ENCODE assay signal across 13 cellular contexts in the genomic region with DNA sequence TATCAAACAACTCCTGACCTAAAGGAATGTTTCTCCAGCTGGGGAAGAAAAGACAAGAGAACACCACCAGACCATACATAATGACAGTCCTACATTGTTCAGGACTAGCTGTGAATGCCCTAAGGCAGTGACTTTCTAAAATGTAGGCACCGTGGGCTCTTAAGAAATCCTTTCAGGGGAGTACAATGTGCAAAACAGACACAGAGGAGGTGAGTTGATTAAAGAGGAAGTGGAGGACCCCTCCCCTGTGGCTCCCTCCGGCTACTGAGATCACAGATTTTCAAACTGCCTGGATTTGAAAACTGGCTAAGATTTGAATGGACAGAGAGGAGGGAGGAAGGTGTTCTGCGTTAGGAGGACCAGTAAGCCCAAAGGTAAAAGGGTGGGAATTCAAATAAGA.
DNase-seq lines count a peak whose midpoint lies in the region; ATAC-seq, FAIRE-seq and TF ChIP-seq lines count a peak whose summit lies in the region.
"Had no signal": no experiment of that assay in that cellular context is flagged by ENCODE, and none has a peak within 500 bp of the region (broad histone marks: within the 10 kb centered on the region; RNA-seq: fewer than 3 reads in every experiment).

No MANE protein-coding gene starts in this region.

- H3K36me3 ChIP-seq in GM23338 (ENCODE audit: insufficient read depth): 0 out of 2 replicates have a peak, but pooled peaks cover 5% of the 10 kb centered on the region
- H3K36me3 ChIP-seq in K562 (ENCODE audit: control insufficient read depth, insufficient read depth, low read length): no peaks in the 10 kb centered on the region
- H3K36me3 ChIP-seq in mesendoderm (ENCODE audit: control insufficient read depth, insufficient read depth, low read length): no peaks in the 10 kb centered on the region
- no peaks in the 10 kb centered on the region for H3K36me3 ChIP-seq in PC-9 (ENCODE audit: low read depth)

- no peak overlapping the region for H3K4me3 ChIP-seq in GM23338
- H3K4me3 ChIP-seq in K562: no peak overlapping the region
- no peak overlapping the region for H3K4me3 ChIP-seq in mesendoderm (ENCODE audit: low read length)
- H3K4me3 ChIP-seq in PC-9: no peak overlapping the region

- in situ Hi-C loops in K562 (cut with MboI): no loop called here

- H2BK5ac ChIP-seq in mesendoderm (ENCODE audit: low read length): no peak overlapping the region

- no peaks in the 10 kb centered on the region for H3K27me3 Mint-ChIP-seq in GM23338 (ENCODE audit: insufficient read depth, low read depth, poor library complexity)

- no peaks in the 10 kb centered on the region for H3K27me3 ChIP-seq in GM23338 (ENCODE audit: insufficient read depth)
- peaks cover 0 to 12% of the 10 kb centered on the region in 2 experiments; a peak in 2 of 5 replicates for H3K27me3 ChIP-seq in K562 (ENCODE audit: control insufficient read depth in 2 of 2, insufficient read depth in 2 of 2, low read length in 2 of 2)
- H3K27me3 ChIP-seq in mesendoderm (ENCODE audit: insufficient read depth, low read length, poor library complexity): no peaks in the 10 kb centered on the region
- no peaks in the 10 kb centered on the region for H3K27me3 ChIP-seq in PC-9 (ENCODE audit: insufficient read depth, low read depth)

- no peak overlapping the region for H3K4ac ChIP-seq in mesendoderm (ENCODE audit: low read depth, low read length)

- no peak overlapping the region for H4K5ac ChIP-seq in mesendoderm (ENCODE audit: low read length)

- H3K9me2 ChIP-seq in GM23338 (ENCODE audit: insufficient read depth): no peaks in the 10 kb centered on the region
- H3K9me2 ChIP-seq in PC-9 (ENCODE audit: insufficient read depth): no peaks in the 10 kb centered on the region

- H2AFZ ChIP-seq in GM23338: no peak overlapping the region
- no peak overlapping the region for H2AFZ ChIP-seq in K562 (ENCODE audit: low read depth, low read length)
- no peak overlapping the region for H2AFZ ChIP-seq in PC-9

- TF ChIP-seq EP300 in K562 (IDR thresholded peaks at IDR 0.05; ENCODE audit: low read length): no peak

- no peak overlapping the region for H3K18ac ChIP-seq in mesendoderm (ENCODE audit: low read length)

- no peaks in the 10 kb centered on the region for H3K79me1 ChIP-seq in mesendoderm (ENCODE audit: low read length)

- H2AK5ac ChIP-seq in mesendoderm (ENCODE audit: low read length): no peak overlapping the region

- no peaks in the 10 kb centered on the region for H3K79me2 ChIP-seq in GM23338 (replicated peaks; ENCODE audit: insufficient read depth)
- no peaks in the 10 kb centered on the region for H3K79me2 ChIP-seq in K562 (ENCODE audit: control insufficient read depth, insufficient read depth, low read length)
- H3K79me2 ChIP-seq in mesendoderm (ENCODE audit: control insufficient read depth, insufficient read depth, low read length): no peaks in the 10 kb centered on the region
- H3K79me2 ChIP-seq in PC-9 (ENCODE audit: low read depth): no peaks in the 10 kb centered on the region

- no peaks in the 10 kb centered on the region; the same call in 2 of the 3 replicates for H3K9me3 Mint-ChIP-seq in GM23338
- H3K9me3 Mint-ChIP-seq: CD14-positive monocyte; CD8-positive, alpha-beta memory T cell had no signal

- BruUV-seq in K562 (replicated peaks; lab: Mats Ljungman, UMichigan) (no TSS peak), PC-9 (replicated peaks; lab: Mats Ljungman, UMichigan) (no TSS peak)

- H2BK120ac ChIP-seq in mesendoderm (ENCODE audit: low read depth, low read length): no peak overlapping the region

- TF ChIP-seq POLR2A in K562 (conservative IDR thresholded peaks at IDR 0.05): no peak

- no peak overlapping the region for H3K56ac ChIP-seq in mesendoderm (ENCODE audit: low read length)

- no peak overlapping the region for H4K8ac ChIP-seq in mesendoderm (ENCODE audit: low read depth, low read length)

- H3K27ac Mint-ChIP-seq in GM23338: peak overlapping the region; percentile 16; the same call in 1 of the 2 replicates
- H3K27ac Mint-ChIP-seq: CD14-positive monocyte; CD8-positive, alpha-beta memory T cell had no signal

- no peak for TF ChIP-seq RAD21 in K562 (CRISPR knock-in tag; conservative IDR thresholded peaks at IDR 0.05 in 1 of 2, IDR thresholded peaks at IDR 0.05 in 1 of 2)

- no peak overlapping the region for H3K23ac ChIP-seq in mesendoderm (ENCODE audit: low read length)

- DNase-seq in GM23338 (ENCODE audit: low spot score) (no peak), K562 (ENCODE audit: extremely low read depth in 1 of 4, low spot score in 3 of 4) (no peak), mesendoderm (peak; percentile 27), head of caudate nucleus (no peak), RWPE1 (ENCODE audit: low spot score) (no peak), cardiac septum (ENCODE audit: low spot score) (no peak), PC-9 (no peak)
- DNase-seq: Caco-2; CD8-positive, alpha-beta memory T cell; DND-41 had no signal

- FAIRE-seq in K562 (lab: Jason Lieb, UNC): no peak
- FAIRE-seq: A204.1 had no signal

- peaks cover 19% of the 10 kb centered on the region; the same call in 2 of the 3 replicates for H3K36me3 Mint-ChIP-seq in GM23338 (ENCODE audit: low read depth)
- H3K36me3 Mint-ChIP-seq: CD14-positive monocyte; CD8-positive, alpha-beta memory T cell had no signal

- no peak overlapping the region for H3K4me2 ChIP-seq in GM23338
- H3K4me2 ChIP-seq in K562 (ENCODE audit: insufficient read depth, low read length): no peak overlapping the region
- no peak overlapping the region for H3K4me2 ChIP-seq in mesendoderm (ENCODE audit: low read length)
- no peak overlapping the region for H3K4me2 ChIP-seq in PC-9

- no peak overlapping the region for H2BK15ac ChIP-seq in mesendoderm (replicated peaks; ENCODE audit: low read depth)

- H3K4me1 ChIP-seq in GM23338 (ENCODE audit: insufficient read depth): no peaks in the 10 kb centered on the region
- H3K4me1 ChIP-seq in K562 (replicated peaks in 1 of 2; ENCODE audit: control insufficient read depth in 2 of 2, insufficient read depth in 2 of 2, low read length in 2 of 2): peaks cover 0 to 6% of the 10 kb centered on the region in 2 experiments; a peak in 1 of 5 replicates
- no peaks in the 10 kb centered on the region for H3K4me1 ChIP-seq in mesendoderm (ENCODE audit: control insufficient read depth, low read depth, low read length)
- no peaks in the 10 kb centered on the region for H3K4me1 ChIP-seq in PC-9 (replicated peaks; ENCODE audit: insufficient read depth)
- H3K4me1 ChIP-seq: Caco-2 had no signal

- no peak overlapping the region for H3K4me3 Mint-ChIP-seq in GM23338
- H3K4me3 Mint-ChIP-seq: CD14-positive monocyte; CD8-positive, alpha-beta memory T cell had no signal

- H3K9me1 ChIP-seq in K562 (ENCODE audit: control insufficient read depth, insufficient read depth, low read length): no peaks in the 10 kb centered on the region

- no peak for ATAC-seq in GM23338
- ATAC-seq in K562: no peak
- ATAC-seq: HCT116 had no signal

- no peak overlapping the region for H3K9ac ChIP-seq in K562 (ENCODE audit: insufficient read depth in 1 of 2, low read depth in 2 of 2, low read length in 2 of 2)
- no peak overlapping the region for H3K9ac ChIP-seq in mesendoderm (ENCODE audit: low read length)

- H3K9me3 ChIP-seq in K562 (replicated peaks; ENCODE audit: control insufficient read depth, insufficient read depth, low read depth, low read length) (no peaks in the 10 kb centered on the region), PC-9 (ENCODE audit: insufficient read depth, low read depth) (no peaks in the 10 kb centered on the region)
- H3K9me3 ChIP-seq: Caco-2 had no signal

- POLR2A ChIA-PET in K562 (lab: Yijun Ruan, JAX): interaction anchor here (1.2 kb wide), 1 partner anchor 25 kb away, joined by 4 read pairs; no protein-coding TSS in a partner anchor
- POLR2A ChIA-PET in RWPE1 (lab: Yijun Ruan, JAX; ENCODE audit: low non-redundant PET): no interaction called here
- POLR2A ChIA-PET in PC-9 (lab: Charles Lee; ENCODE audit: unreplicated experiment): interaction anchor here (0.6 kb wide), 1 partner anchor 812 kb away, joined by 5 read pairs; no protein-coding TSS in a partner anchor

- intact Hi-C loops in K562 (cut with micrococcal nuclease): no loop called here
- intact Hi-C loops in head of caudate nucleus (cut with DNase I): no loop called here
- intact Hi-C loops in cardiac septum (cut with DNase I): no loop called here
- intact Hi-C loops in PC-9 (cut with micrococcal nuclease; ENCODE audit: unreplicated experiment): no loop called here

- WGBS in K562 (ENCODE audit: insufficient coverage, low coverage, missing lambda C conversion rate): 7% methylated on average over 3 of the region's 3 CpGs
- WGBS in mesendoderm (ENCODE audit: extremely low coverage, insufficient coverage, low lambda C conversion rate): no CpG with 5 or more reads among the region's 3 CpGs

- no peak for TF ChIP-seq CTCF in GM23338 (conservative IDR thresholded peaks at IDR 0.05; ENCODE audit: low read depth in 2 of 2)
- no peak for TF ChIP-seq CTCF in K562 (IDR thresholded peaks at IDR 0.05 in 2 of 3, conservative IDR thresholded peaks at IDR 0.05 in 1 of 3; ENCODE audit: insufficient read depth in 2 of 3, low read depth in 1 of 3, low read length in 3 of 3)
- TF ChIP-seq CTCF in RWPE1 (conservative IDR thresholded peaks at IDR 0.05; ENCODE audit: low read depth): no peak
- no peak for TF ChIP-seq CTCF in PC-9 (conservative IDR thresholded peaks at IDR 0.05)

- CTCF ChIA-PET in K562 (lab: Yijun Ruan, JAX; ENCODE audit: low intra/inter-chr PET ratio) (no interaction called here), RWPE1 (lab: Yijun Ruan, JAX) (no interaction called here), PC-9 (lab: Charles Lee) (no interaction called here)

- no peaks in the 10 kb centered on the region for H4K20me1 ChIP-seq in GM23338 (replicated peaks; ENCODE audit: insufficient read depth)
- H4K20me1 ChIP-seq in K562 (replicated peaks; ENCODE audit: control insufficient read depth, insufficient read depth, low read length): no peaks in the 10 kb centered on the region
- H4K20me1 ChIP-seq in PC-9 (ENCODE audit: insufficient read depth): no peaks in the 10 kb centered on the region

- no peaks in the 10 kb centered on the region for H3K4me1 Mint-ChIP-seq in GM23338
- H3K4me1 Mint-ChIP-seq: CD14-positive monocyte; CD8-positive, alpha-beta memory T cell had no signal

- H3F3A ChIP-seq in GM23338 (replicated peaks; ENCODE audit: low read depth) (no peaks in the 10 kb centered on the region), PC-9 (ENCODE audit: insufficient read depth, low read depth) (no peaks in the 10 kb centered on the region)

- H3K27ac ChIP-seq in GM23338 (ENCODE audit: low read depth) (no peak overlapping the region), K562 (ENCODE audit: extremely low read depth, low read depth, low read length) (no peak overlapping the region), mesendoderm (ENCODE audit: low read depth, low read length) (no peak overlapping the region), RWPE1 (no peak overlapping the region), PC-9 (no peak overlapping the region)

TF ChIP-seq in K562, 482 proteins besides CTCF, POLR2A, EP300 and RAD21:
- no peak for TF ChIP-seq L3MBTL2 (IDR thresholded peaks at IDR 0.05)
- TF ChIP-seq SPI1 (IDR thresholded peaks at IDR 0.05; ENCODE audit: borderline replicate concordance, low read depth, low read length): peak; percentile 67; the same call in 1 of the 2 replicates
